Comparison of ENCODE assay signal across 17 cellular contexts in genomic region chr3:44899683-44900367, GRCh38. TPM values are rescaled to one million over a fixed set of nuclear protein-coding genes. Genes with fewer than 3 reads are reported as not detected.
DNase-seq lines count a peak whose midpoint lies in the region; ATAC-seq and TF ChIP-seq lines count a peak whose summit lies in the region.
"Had no signal": no experiment of that assay in that cellular context is flagged by ENCODE, and none has a peak within 500 bp of the region (broad histone marks: within the 10 kb centered on the region; RNA-seq: fewer than 3 reads in every experiment).

No MANE protein-coding gene starts in this region.

- no peaks in the 10 kb centered on the region for H3K4me1 Mint-ChIP-seq in activated CD8-positive, alpha-beta T cell treated with anti-CD3 and anti-CD28 coated beads for 36 hours (ENCODE audit: low read depth)
- no peaks in the 10 kb centered on the region for H3K4me1 Mint-ChIP-seq in activated CD8-positive, alpha-beta T cell treated with anti-CD3 and anti-CD28 coated beads, Interleukin-2, amount 10 ng/mL, durations not matched to agents 7 days and 5 days (ENCODE audit: low read depth)
- H3K4me1 Mint-ChIP-seq in WTC11, result peaks cover 21% of the 10 kb centered on the region
- H3K4me1 Mint-ChIP-seq: CD4-positive, alpha-beta memory T cell had no signal

- H3K36me3 ChIP-seq in neuronal stem cell (replicated peaks in 1 of 2; ENCODE audit: control insufficient read depth in 2 of 2, insufficient read depth in 2 of 2, low read length in 2 of 2), result no peaks in the 10 kb centered on the region
- no peaks in the 10 kb centered on the region for H3K36me3 ChIP-seq in colonic mucosa

- CTCF ChIA-PET in activated CD8-positive, alpha-beta T cell treated with anti-CD3 and anti-CD28 coated beads for 36 hours (lab: Charles Lee), result no interaction called here
- CTCF ChIA-PET in activated CD8-positive, alpha-beta T cell treated with anti-CD3 and anti-CD28 coated beads, Interleukin-2, amount 10 ng/mL, durations not matched to agents 7 days and 5 days (lab: Charles Lee), result no interaction called here
- CTCF ChIA-PET in WTC11 (lab: Charles Lee), result interaction anchor here (1.4 to 1.8 kb wide), 2 partner anchors 14 to 16 kb away, joined by 5 to 6 read pairs; no protein-coding TSS in a partner anchor

- H3K18ac ChIP-seq in neuronal stem cell (ENCODE audit: low read length), result peak overlapping the region; percentile 60

- no peaks in the 10 kb centered on the region for H3K9me3 ChIP-seq in neuronal stem cell (replicated peaks in 1 of 2; ENCODE audit: control insufficient read depth in 2 of 2, insufficient read depth in 1 of 2, low read depth in 1 of 2, low read length in 2 of 2)
- no peaks in the 10 kb centered on the region for H3K9me3 ChIP-seq in colonic mucosa

- H3K4me3 ChIP-seq in neuronal stem cell (ENCODE audit: low read length in 2 of 2) (peak overlapping the region in 1 of 2 donors; percentile 5), colonic mucosa (no peak overlapping the region)

- H3K23ac ChIP-seq in neuronal stem cell (ENCODE audit: low read depth, low read length, poor library complexity), result no peak overlapping the region

- H3K79me1 ChIP-seq in neuronal stem cell (ENCODE audit: low read depth, low read length), result no peaks in the 10 kb centered on the region

- no peak overlapping the region for H3K9ac ChIP-seq in neuronal stem cell (ENCODE audit: low read depth, low read length, poor library complexity)
- no peak overlapping the region for H3K9ac ChIP-seq in colonic mucosa (ENCODE audit: low read depth in 2 of 2, low read length in 2 of 2)

- WGBS in neuronal stem cell (ENCODE audit: extremely low coverage in 2 of 2, insufficient read length in 2 of 2, insufficient replicate concordance in 1 of 2), 2 donors, result no CpG with 5 or more reads among the region's 13 CpGs

- H4K91ac ChIP-seq in neuronal stem cell (ENCODE audit: low read depth, low read length, poor library complexity), result peak overlapping the region; percentile 44

- H3K27me3 ChIP-seq in neuronal stem cell (ENCODE audit: control insufficient read depth in 3 of 3, insufficient read depth in 3 of 3, low read depth in 1 of 3, low read length in 3 of 3) (no peaks in the 10 kb centered on the region), colonic mucosa (no peaks in the 10 kb centered on the region)

- no peak overlapping the region for H2AK5ac ChIP-seq in neuronal stem cell (ENCODE audit: low read depth, low read length)

- H3K27ac ChIP-seq in neuronal stem cell (replicated peaks; ENCODE audit: low read length) (peak overlapping the region; percentile 18), colonic mucosa (no peak overlapping the region)

- ATAC-seq in activated CD8-positive, alpha-beta T cell treated with anti-CD3 and anti-CD28 coated beads for 36 hours, result peak; percentile 47
- ATAC-seq in activated CD8-positive, alpha-beta T cell treated with anti-CD3 and anti-CD28 coated beads, Interleukin-2, amount 10 ng/mL, durations not matched to agents 7 days and 5 days, result no peak
- peak; percentile 52 for ATAC-seq in WTC11
- ATAC-seq in esophagus mucosa, result peak; percentile 50
- ATAC-seq in GM18870 (IDR thresholded peaks at IDR 0.05; ENCODE audit: unreplicated experiment), result no peak

- TF ChIP-seq CTCF in activated CD8-positive, alpha-beta T cell treated with anti-CD3 and anti-CD28 coated beads for 36 hours (IDR thresholded peaks at IDR 0.05), result no peak
- TF ChIP-seq CTCF in WTC11 (IDR thresholded peaks at IDR 0.05), result no peak
- TF ChIP-seq CTCF in colonic mucosa (IDR thresholded peaks at IDR 0.05), result no peak

- no peak overlapping the region for H2BK12ac ChIP-seq in neuronal stem cell (ENCODE audit: low read length)

- no peak overlapping the region for H3K4me2 ChIP-seq in neuronal stem cell (ENCODE audit: insufficient read depth, low read length, poor library complexity, severe bottlenecking)

- H4K8ac ChIP-seq in neuronal stem cell (ENCODE audit: low read depth, low read length), result no peak overlapping the region

- H3K36me3 Mint-ChIP-seq in activated CD8-positive, alpha-beta T cell treated with anti-CD3 and anti-CD28 coated beads for 36 hours (ENCODE audit: low read depth), result no peaks in the 10 kb centered on the region
- no peaks in the 10 kb centered on the region for H3K36me3 Mint-ChIP-seq in activated CD8-positive, alpha-beta T cell treated with anti-CD3 and anti-CD28 coated beads, Interleukin-2, amount 10 ng/mL, durations not matched to agents 7 days and 5 days (ENCODE audit: low read depth)
- no peaks in the 10 kb centered on the region for H3K36me3 Mint-ChIP-seq in WTC11
- H3K36me3 Mint-ChIP-seq: CD4-positive, alpha-beta memory T cell had no signal

- no peak overlapping the region for H3K27ac Mint-ChIP-seq in activated CD8-positive, alpha-beta T cell treated with anti-CD3 and anti-CD28 coated beads for 36 hours
- no peak overlapping the region for H3K27ac Mint-ChIP-seq in activated CD8-positive, alpha-beta T cell treated with anti-CD3 and anti-CD28 coated beads, Interleukin-2, amount 10 ng/mL, durations not matched to agents 7 days and 5 days
- no peak overlapping the region for H3K27ac Mint-ChIP-seq in WTC11
- H3K27ac Mint-ChIP-seq: CD4-positive, alpha-beta memory T cell had no signal

- POLR2A ChIA-PET in activated CD8-positive, alpha-beta T cell treated with anti-CD3 and anti-CD28 coated beads for 36 hours (lab: Charles Lee), result no interaction called here
- POLR2A ChIA-PET in activated CD8-positive, alpha-beta T cell treated with anti-CD3 and anti-CD28 coated beads, Interleukin-2, amount 10 ng/mL, durations not matched to agents 7 days and 5 days (lab: Charles Lee), result no interaction called here
- POLR2A ChIA-PET in WTC11 (lab: Charles Lee), result no interaction called here

- H2BK120ac ChIP-seq in neuronal stem cell (ENCODE audit: low read depth, low read length), result no peak overlapping the region

- no peaks in the 10 kb centered on the region for H3K9me3 Mint-ChIP-seq in activated CD8-positive, alpha-beta T cell treated with anti-CD3 and anti-CD28 coated beads for 36 hours
- no peaks in the 10 kb centered on the region for H3K9me3 Mint-ChIP-seq in activated CD8-positive, alpha-beta T cell treated with anti-CD3 and anti-CD28 coated beads, Interleukin-2, amount 10 ng/mL, durations not matched to agents 7 days and 5 days (ENCODE audit: insufficient read depth)
- H3K9me3 Mint-ChIP-seq in WTC11, result no peaks in the 10 kb centered on the region
- H3K9me3 Mint-ChIP-seq: CD4-positive, alpha-beta memory T cell had no signal

- no peak for DNase-seq in activated CD8-positive, alpha-beta T cell treated with anti-CD3 and anti-CD28 coated beads for 36 hours
- DNase-seq in activated CD8-positive, alpha-beta T cell treated with anti-CD3 and anti-CD28 coated beads, Interleukin-2, amount 10 ng/mL, durations not matched to agents 7 days and 5 days, result no peak
- no peak for DNase-seq in WTC11 (ENCODE audit: low spot score)
- DNase-seq in neuronal stem cell (ENCODE audit: low spot score), result no peak
- DNase-seq in colonic mucosa, result no peak
- DNase-seq in NCI-H510A (lab: John Stamatoyannopoulos, UW), result no peak
- DNase-seq: 8988T; Calu3; CD4-positive, alpha-beta memory T cell; H7; NCI-H1436 treated with DMSO at 0.1 percent for 48 hours; NCI-H2029 treated with DMSO at 0.1 percent for 48 hours; NCI-H524 had no signal

- H3K27me3 Mint-ChIP-seq in activated CD8-positive, alpha-beta T cell treated with anti-CD3 and anti-CD28 coated beads for 36 hours, result peaks cover 10% of the 10 kb centered on the region
- peaks cover 5% of the 10 kb centered on the region for H3K27me3 Mint-ChIP-seq in activated CD8-positive, alpha-beta T cell treated with anti-CD3 and anti-CD28 coated beads, Interleukin-2, amount 10 ng/mL, durations not matched to agents 7 days and 5 days (ENCODE audit: low read depth)
- H3K27me3 Mint-ChIP-seq in WTC11 (ENCODE audit: low read depth), result peaks cover 5% of the 10 kb centered on the region; the same call in 1 of the 2 replicates

- H2AFZ ChIP-seq in neuronal stem cell (ENCODE audit: low read length), result peak overlapping the region; percentile 82

- peaks cover 12 to 15% of the 10 kb centered on the region in 2 donors for H3K4me1 ChIP-seq in neuronal stem cell (ENCODE audit: control insufficient read depth in 2 of 2, insufficient read depth in 1 of 2, low read depth in 1 of 2, low read length in 2 of 2)
- H3K4me1 ChIP-seq in colonic mucosa, result no peaks in the 10 kb centered on the region

- no peak overlapping the region for H3K4ac ChIP-seq in neuronal stem cell (ENCODE audit: low read length)

- no peak overlapping the region for H3K4me3 Mint-ChIP-seq in activated CD8-positive, alpha-beta T cell treated with anti-CD3 and anti-CD28 coated beads for 36 hours
- no peak overlapping the region for H3K4me3 Mint-ChIP-seq in activated CD8-positive, alpha-beta T cell treated with anti-CD3 and anti-CD28 coated beads, Interleukin-2, amount 10 ng/mL, durations not matched to agents 7 days and 5 days
- H3K4me3 Mint-ChIP-seq in WTC11, result no peak overlapping the region
- H3K4me3 Mint-ChIP-seq: CD4-positive, alpha-beta memory T cell had no signal

- no peak overlapping the region for H3K14ac ChIP-seq in neuronal stem cell (ENCODE audit: low read length)

- no peak overlapping the region for H2BK5ac ChIP-seq in neuronal stem cell (ENCODE audit: low read length)

- H2BK15ac ChIP-seq in neuronal stem cell (ENCODE audit: low read length), result no peak overlapping the region

- intact Hi-C loops in activated CD8-positive, alpha-beta T cell treated with anti-CD3 and anti-CD28 coated beads for 36 hours (cut with micrococcal nuclease), result no loop called here
- intact Hi-C loops in colonic mucosa (cut with DNase I), result no loop called here

RNA-seq across cellular contexts. Expression of gene TGM4, which starts 25.4 kb away (rescaled TPM):
- total RNA-seq in activated CD8-positive, alpha-beta T cell treated with anti-CD3 and anti-CD28 coated beads for 36 hours, result not detected
- not detected for total RNA-seq in activated CD8-positive, alpha-beta T cell treated with anti-CD3 and anti-CD28 coated beads, Interleukin-2, amount 10 ng/mL, durations not matched to agents 7 days and 5 days
- total RNA-seq in WTC11 (2021) (not detected in 3 replicates), esophagus mucosa (not detected), colonic mucosa (not detected)
- 0.07 TPM for polyA plus RNA-seq in neuronal stem cell (2013, experiment 1 of 2)
- polyA plus RNA-seq in neuronal stem cell (2013, experiment 2 of 2), result 0.08 TPM
- total RNA-seq: CD4-positive, alpha-beta memory T cell; H7; HT-29 had no signal
- polyA plus RNA-seq: BJ; CD4-positive, alpha-beta memory T cell had no signal

RNA-seq across cellular contexts. Expression of gene TMEM42, which starts 38.1 kb away (rescaled TPM):
- 10 to 100 TPM; 11.3 to 11.8 TPM for total RNA-seq in activated CD8-positive, alpha-beta T cell treated with anti-CD3 and anti-CD28 coated beads for 36 hours
- 1 to 10 TPM; 8.4 TPM for total RNA-seq in activated CD8-positive, alpha-beta T cell treated with anti-CD3 and anti-CD28 coated beads, Interleukin-2, amount 10 ng/mL, durations not matched to agents 7 days and 5 days
- total RNA-seq in WTC11 (2021) (15.0 to 20.1 TPM (median 16.6 TPM) in 3 replicates), esophagus mucosa (10.1 TPM), colonic mucosa (1 to 10 TPM; 7.3 to 10.0 TPM)
- 24.1 TPM for polyA plus RNA-seq in neuronal stem cell (2013, experiment 1 of 2)
- 24.5 TPM for polyA plus RNA-seq in neuronal stem cell (2013, experiment 2 of 2)

Comparison
In these comparisons a context has a peak if more than half of its experiments do, and no peak if none do; other contexts are left out.
1. ATAC-seq: peak in activated CD8-positive, alpha-beta T cell treated with anti-CD3 and anti-CD28 coated beads for 36 hours (single experiment), WTC11 (single experiment) and esophagus mucosa (single experiment); none in activated CD8-positive, alpha-beta T cell treated with anti-CD3 and anti-CD28 coated beads, Interleukin-2, amount 10 ng/mL, durations not matched to agents 7 days and 5 days (single experiment) and GM18870 (single experiment).